Comparison of ENCODE assay signal across 9 cellular contexts in genomic region chr19:33904681-33905080, GRCh38.
A peak's percentile ranks its signal among the peaks of the same experiment; 100 is the strongest.
DNase-seq lines count a peak whose midpoint lies in the region; ATAC-seq, FAIRE-seq and TF ChIP-seq lines count a peak whose summit lies in the region.
"Had no signal": no experiment of that assay in that cellular context is flagged by ENCODE, and none has a peak within 500 bp of the region (broad histone marks: within the 10 kb centered on the region; RNA-seq: fewer than 3 reads in every experiment).

No MANE protein-coding gene starts in this region.

- ATAC-seq in lung (ENCODE audit: insufficient read depth, low FRiP score): no peak

- H3K79me1 ChIP-seq in H1 (ENCODE audit: low read depth, low read length): no peaks in the 10 kb centered on the region; the same call in 1 of the 2 replicates

- TF ChIP-seq CTCF in H1 (IDR thresholded peaks at IDR 0.05; ENCODE audit: control extremely low read depth in 1 of 3, insufficient read depth in 1 of 3, low read depth in 1 of 3, low read length in 3 of 3): no peak
- no peak for TF ChIP-seq CTCF in lung (IDR thresholded peaks at IDR 0.05; ENCODE audit: control extremely low read depth, extremely low read depth)

- no peak overlapping the region for H3K4ac ChIP-seq in H1 (replicated peaks; ENCODE audit: insufficient read length, low read depth, low read length)

- H3K56ac ChIP-seq in H1 (replicated peaks; ENCODE audit: insufficient read length, low read depth, low read length): no peak overlapping the region

- CTCF ChIA-PET in H1 (lab: Charles Lee; ENCODE audit: partially characterized antibody): interaction anchor here (0.6 to 1.4 kb wide), 2 partner anchors 127 to 1922 kb away, joined by 4 to 5 read pairs; no protein-coding TSS in a partner anchor

- 0 out of 2 replicates have a peak overlapping the region, but pooled peaks have one; percentile 66 for H3K18ac ChIP-seq in H1 (ENCODE audit: extremely low read depth, low read length)

- no peaks in the 10 kb centered on the region for H3K79me2 ChIP-seq in H1 (ENCODE audit: control insufficient read depth in 1 of 2, insufficient read depth in 2 of 2, low read length in 2 of 2)

- no peak overlapping the region for H3K9ac ChIP-seq in H1 (replicated peaks in 1 of 4; ENCODE audit: extremely low read depth in 1 of 4, low read depth in 3 of 4, low read length in 3 of 4)
- H3K9ac ChIP-seq in subcutaneous abdominal adipose tissue (ENCODE audit: low read length in 5 of 5): peak overlapping the region in 1 of 5 donors; percentile 80

- no peak overlapping the region for H2AFZ ChIP-seq in H1 (ENCODE audit: low read length)

- peaks cover 5 to 10% (median 6%) of the 10 kb centered on the region in 4 experiments; a peak in 6 of 7 replicates for H3K4me1 ChIP-seq in H1 (replicated peaks in 1 of 4; ENCODE audit: control insufficient read depth in 3 of 4, insufficient read depth in 4 of 4, low read length in 3 of 4)
- peaks cover 0 to 5% of the 10 kb centered on the region in 2 donors for H3K4me1 ChIP-seq in lung (ENCODE audit: control insufficient read depth in 2 of 2, insufficient read depth in 2 of 2, low read length in 2 of 2)
- H3K4me1 ChIP-seq in subcutaneous abdominal adipose tissue (ENCODE audit: control insufficient read depth in 5 of 5, insufficient read depth in 5 of 5, low read length in 5 of 5): peaks cover 0 to 23% (median 17%) of the 10 kb centered on the region in 5 donors

- no peak overlapping the region for H2BK20ac ChIP-seq in H1 (ENCODE audit: low read length)

- H3K27me3 ChIP-seq in H1 (replicated peaks in 1 of 4; ENCODE audit: control insufficient read depth in 3 of 4, extremely low read depth in 1 of 4, insufficient read depth in 3 of 4, low read length in 3 of 4) (no peaks in the 10 kb centered on the region; a peak in 2 of 7 replicates), lung (ENCODE audit: control insufficient read depth, insufficient read depth) (no peaks in the 10 kb centered on the region), subcutaneous abdominal adipose tissue (ENCODE audit: control insufficient read depth in 5 of 5, insufficient read depth in 4 of 5, low read length in 5 of 5) (peaks cover 0 to 25% (median 4%) of the 10 kb centered on the region in 5 donors)

- H3K23ac ChIP-seq in H1 (ENCODE audit: insufficient read length): no peak overlapping the region

- H3K27ac ChIP-seq in H1 (ENCODE audit: low read depth, low read length) (no peak overlapping the region), lung (ENCODE audit: low read depth in 1 of 2, low read length in 1 of 2) (peak overlapping the region; percentile 49 to 61), subcutaneous abdominal adipose tissue (ENCODE audit: low read depth, low read length) (peak overlapping the region; percentile 23)
- H3K27ac ChIP-seq: neutrophil had no signal

- WGBS in H1 (ENCODE audit: extremely low coverage in 1 of 2, insufficient coverage in 1 of 2, insufficient read length in 1 of 2, insufficient replicate concordance in 2 of 2, low coverage in 1 of 2, low lambda C conversion rate in 2 of 2, missing lambda C conversion rate in 1 of 2), 2 experiments: 46% methylated on average over 7 of the region's 7 CpGs; no CpG with 5 or more reads in 1 of the 2 experiments
- WGBS in lung, 2 donors: 60 to 63% methylated on average over 7 of the region's 7 CpGs

- H2BK15ac ChIP-seq in H1 (ENCODE audit: low read length): no peak overlapping the region

- no peaks in the 10 kb centered on the region for H4K20me1 ChIP-seq in H1 (replicated peaks in 1 of 2; ENCODE audit: control insufficient read depth in 1 of 2, insufficient read depth in 2 of 2, low read length in 2 of 2)

- peak overlapping the region; percentile 81 to 91; a peak in 3 of 4 replicates for H3K4me2 ChIP-seq in H1 (ENCODE audit: insufficient read depth in 1 of 2, low read depth in 2 of 2, low read length in 2 of 2)

- no peak for TF ChIP-seq RAD21 in H1 (IDR thresholded peaks at IDR 0.05 in 1 of 2, conservative IDR thresholded peaks at IDR 0.05 in 1 of 2; ENCODE audit: low read depth in 2 of 2, low read length in 2 of 2)

- DNase-seq in NCI-H226: peak; percentile 42
- peak in 1 of 2 experiments; percentile 62 for DNase-seq in H1 (ENCODE audit: low read depth in 1 of 2, low spot score in 2 of 2)
- no peak for DNase-seq in lung (ENCODE audit: low spot score)
- no peak for DNase-seq in activated CD4-positive, alpha-beta T cell treated with anti-CD3 and anti-CD28 coated beads, Interleukin-2, amount 50 U/mL, for 1 hour
- DNase-seq in T-helper 1 cell: no peak
- no peak for DNase-seq in GDM1 (lab: John Stamatoyannopoulos, UW)
- DNase-seq: NCI-H524 treated with DMSO at 0.1 percent for 48 hours had no signal

- TF ChIP-seq EP300 in H1 (IDR thresholded peaks at IDR 0.05; ENCODE audit: borderline replicate concordance in 1 of 2, low read depth in 2 of 2, low read length in 2 of 2): no peak

- no peak overlapping the region for H2BK120ac ChIP-seq in H1 (replicated peaks; ENCODE audit: low read depth, low read length)

- FAIRE-seq in H1 (lab: Jason Lieb, UNC): no peak

- H3K14ac ChIP-seq in H1 (ENCODE audit: insufficient read length): no peak overlapping the region

- H4K91ac ChIP-seq in H1 (replicated peaks; ENCODE audit: insufficient read length, low read length): no peak overlapping the region

- TF ChIP-seq POLR2A in H1 (IDR thresholded peaks at IDR 0.05; ENCODE audit: control extremely low read depth in 1 of 2, low read depth in 2 of 2, low read length in 2 of 2): no peak

- H3K9me3 ChIP-seq in H1 (ENCODE audit: insufficient read depth in 2 of 2, low read depth in 1 of 2, low read length in 1 of 2): no peaks in the 10 kb centered on the region; a peak in 1 of 4 replicates
- H3K9me3 ChIP-seq in lung (ENCODE audit: control insufficient read depth in 2 of 2, insufficient read depth in 1 of 2, low read length in 1 of 2): peaks cover 0 to 4% of the 10 kb centered on the region in 2 donors
- no peaks in the 10 kb centered on the region for H3K9me3 ChIP-seq in subcutaneous abdominal adipose tissue (ENCODE audit: control insufficient read depth in 5 of 5, low read length in 5 of 5)
- H3K9me3 ChIP-seq: neutrophil had no signal

- H2AK5ac ChIP-seq in H1 (ENCODE audit: low read depth, low read length): no peak overlapping the region

- H4K5ac ChIP-seq in H1 (ENCODE audit: insufficient read length, low read depth, low read length): no peak overlapping the region

- peak overlapping the region; percentile 78; the same call in 1 of the 2 replicates for H2BK5ac ChIP-seq in H1 (ENCODE audit: low read depth, low read length)

- peaks cover 15% of the 10 kb centered on the region; the same call in 1 of the 2 replicates for H3K23me2 ChIP-seq in H1 (ENCODE audit: low read depth, low read length)

- H2BK12ac ChIP-seq in H1 (ENCODE audit: low read depth, low read length): no peak overlapping the region

- H3K36me3 ChIP-seq in H1 (ENCODE audit: control insufficient read depth in 2 of 4, insufficient read depth in 4 of 4, low read length in 3 of 4) (no peaks in the 10 kb centered on the region), lung (ENCODE audit: control insufficient read depth in 2 of 2, insufficient read depth in 2 of 2, low read length in 2 of 2) (no peaks in the 10 kb centered on the region), subcutaneous abdominal adipose tissue (ENCODE audit: control insufficient read depth in 5 of 5, insufficient read depth in 5 of 5, low read length in 5 of 5) (no peaks in the 10 kb centered on the region)
- H3K36me3 ChIP-seq: neutrophil had no signal

- H4K8ac ChIP-seq in H1 (ENCODE audit: extremely low read depth, insufficient read depth, low read length): no peak overlapping the region

- peak overlapping the region; percentile 38 to 64 (median 46); a peak in 5 of 8 replicates for H3K4me3 ChIP-seq in H1 (ENCODE audit: extremely low read depth in 1 of 4, insufficient read depth in 2 of 4, low read depth in 3 of 4, low read length in 4 of 4)
- H3K4me3 ChIP-seq in lung: no peak overlapping the region
- no peak overlapping the region for H3K4me3 ChIP-seq in subcutaneous abdominal adipose tissue (ENCODE audit: low read depth in 1 of 5, low read length in 5 of 5)

- POLR2A ChIA-PET in H1 (lab: Charles Lee; ENCODE audit: partially characterized antibody): interaction anchor here (0.9 to 2.9 kb wide), 5 partner anchors 19 to 268 kb away, joined by 3 to 35 read pairs (median 3); partner anchors contain the start of gene KCTD15

TF ChIP-seq in H1, 55 proteins besides CTCF, POLR2A, EP300 and RAD21 (continues in another document):
- TF ChIP-seq TEAD4 (IDR thresholded peaks at IDR 0.05; ENCODE audit: low read depth, low read length) (peak; percentile 36; the same call in 1 of the 2 replicates), ATF3 (IDR thresholded peaks at IDR 0.05; ENCODE audit: insufficient read depth, low read depth, low read length) (no peak), JUND (IDR thresholded peaks at IDR 0.05; ENCODE audit: low read length) (peak; percentile 52; the same call in 1 of the 2 replicates), TAF1 (IDR thresholded peaks at IDR 0.05; ENCODE audit: low read depth, low read length) (0 out of 2 replicates have a peak, but pooled peaks have one; percentile 42), SIRT6 (IDR thresholded peaks at IDR 0.05; ENCODE audit: low read length) (no peak), KDM1A (IDR thresholded peaks at IDR 0.05; ENCODE audit: borderline replicate concordance, low read length) (no peak)

Comparison
In these comparisons a context has a peak if more than half of its experiments do, and no peak if none do; other contexts are left out.
1. H3K4me3 ChIP-seq: peak in H1 (4 of 4); none in lung (single experiment) and subcutaneous abdominal adipose tissue (0 of 5).